In the genomic region with DNA sequence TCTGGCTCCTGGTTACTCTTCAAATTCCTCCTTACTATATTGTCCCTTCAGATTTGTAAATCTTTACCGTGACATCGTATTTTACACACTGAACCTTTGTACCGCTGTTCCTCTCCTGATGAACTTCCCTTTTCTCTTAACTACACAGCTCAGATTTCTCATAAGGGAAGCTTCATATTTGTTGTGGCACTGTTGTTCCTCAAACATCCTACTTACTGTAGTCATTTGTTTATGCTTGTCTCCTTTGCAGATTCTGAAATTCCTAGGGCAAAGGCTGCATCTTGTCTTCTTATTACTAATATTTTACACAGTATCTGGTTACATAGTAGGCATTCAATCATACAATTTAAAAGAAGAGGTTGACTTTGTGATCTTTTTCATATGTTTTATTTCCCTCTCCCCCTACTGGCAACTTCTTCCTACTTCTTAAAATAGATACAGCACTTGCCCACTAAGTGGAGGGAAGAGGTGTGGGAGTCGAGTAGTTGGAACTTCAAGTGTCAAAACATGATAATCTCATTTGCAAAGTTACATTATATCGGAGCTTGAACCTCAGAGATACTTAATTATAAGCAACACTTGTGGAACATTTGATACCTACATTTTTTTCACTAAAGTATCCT, we compare ENCODE assay signal across 10 cellular contexts. TPM values are rescaled to one million over a fixed set of nuclear protein-coding genes. Genes with fewer than 3 reads are reported as not detected.
DNase-seq lines count a peak whose midpoint lies in the region; ATAC-seq and TF ChIP-seq lines count a peak whose summit lies in the region.
"Had no signal": no experiment of that assay in that cellular context is flagged by ENCODE, and none has a peak within 500 bp of the region (broad histone marks: within the 10 kb centered on the region; RNA-seq: fewer than 3 reads in every experiment).

No MANE protein-coding gene starts in this region.

- ATAC-seq in GM21786 (IDR thresholded peaks at IDR 0.05; ENCODE audit: unreplicated experiment), result peak; percentile 27

- H4K20me1 ChIP-seq in SK-N-SH (ENCODE audit: insufficient read depth), result no peaks in the 10 kb centered on the region; the same call in 1 of the 2 replicates

- TF ChIP-seq RAD21 in SK-N-SH (IDR thresholded peaks at IDR 0.05; ENCODE audit: low read length), result no peak

- H3K27me3 ChIP-seq in SK-N-SH (ENCODE audit: insufficient read depth) (no peaks in the 10 kb centered on the region), adrenal gland (no peaks in the 10 kb centered on the region)

- no peak for DNase-seq in AG09319 (ENCODE audit: extremely low read depth, low read depth)
- no peak for DNase-seq in SK-N-SH
- peak; percentile 50 for DNase-seq in iris pigment epithelial cell (ENCODE audit: low read depth)
- DNase-seq in adrenal gland, result no peak
- DNase-seq in NCI-H146 (lab: John Stamatoyannopoulos, UW), result no peak
- no peak for DNase-seq in NCI-H1048 (lab: John Stamatoyannopoulos, UW)
- no peak for DNase-seq in NCI-H2029 (lab: John Stamatoyannopoulos, UW)
- DNase-seq: NCI-H1436 had no signal

- H3K4me1 ChIP-seq in SK-N-SH (ENCODE audit: control insufficient read depth in 1 of 2, insufficient read depth in 2 of 2, low read depth in 1 of 2, low read length in 1 of 2) (peaks cover 0 to 60% of the 10 kb centered on the region in 2 experiments; a peak in 3 of 4 replicates), adrenal gland (replicated peaks in 1 of 2) (peaks cover 0 to 25% of the 10 kb centered on the region in 2 donors)

- H3K36me3 ChIP-seq in SK-N-SH (replicated peaks in 1 of 2; ENCODE audit: control insufficient read depth in 1 of 2, insufficient read depth in 2 of 2, low read length in 1 of 2), result peaks cover 3 to 22% of the 10 kb centered on the region in 2 experiments
- no peaks in the 10 kb centered on the region for H3K36me3 ChIP-seq in adrenal gland (replicated peaks in 1 of 2)
- H3K36me3 ChIP-seq: thoracic aorta had no signal

- intact Hi-C loops in adrenal gland (cut with DNase I), result no loop called here

- peaks cover 36% of the 10 kb centered on the region for H3F3A ChIP-seq in SK-N-SH (replicated peaks; ENCODE audit: insufficient read depth)

- TF ChIP-seq POLR2A in adrenal gland (IDR thresholded peaks at IDR 0.05), result no peak

- 93% methylated on average over 5 of the region's 5 CpGs for WGBS in SK-N-SH (ENCODE audit: low lambda C conversion rate)
- WGBS in adrenal gland, 4 donors, result 72 to 78% (median 77%) methylated on average over 5 of the region's 5 CpGs

- H3K4me3 ChIP-seq in SK-N-SH (ENCODE audit: low read depth in 2 of 2, low read length in 1 of 2) (no peak overlapping the region), adrenal gland (no peak overlapping the region)
- H3K4me3 ChIP-seq: thoracic aorta had no signal

- no peak overlapping the region for H3K4me2 ChIP-seq in SK-N-SH

- no peaks in the 10 kb centered on the region for H3K9me2 ChIP-seq in SK-N-SH

- no peak overlapping the region for H3K9ac ChIP-seq in SK-N-SH

- H3K9me3 ChIP-seq in SK-N-SH (no peaks in the 10 kb centered on the region), adrenal gland (replicated peaks in 1 of 3) (no peaks in the 10 kb centered on the region)
- H3K9me3 ChIP-seq: thoracic aorta had no signal

- no peak overlapping the region for H2AFZ ChIP-seq in SK-N-SH (ENCODE audit: low read depth)

- CTCF ChIA-PET in SK-N-SH (lab: Yijun Ruan, JAX), result no interaction called here

- H3K27ac ChIP-seq in SK-N-SH (ENCODE audit: low read depth in 2 of 2, low read length in 1 of 2) (peak overlapping the region in 1 of 2 experiments; percentile 60; a peak in 2 of 4 replicates), adrenal gland (no peak overlapping the region)
- H3K27ac ChIP-seq: thoracic aorta had no signal

- peak; percentile 3 for TF ChIP-seq CTCF in AG09319 (IDR thresholded peaks at IDR 0.05; ENCODE audit: low read depth, low read length)
- TF ChIP-seq CTCF in SK-N-SH (IDR thresholded peaks at IDR 0.05), result peak; percentile 55
- TF ChIP-seq CTCF in adrenal gland (IDR thresholded peaks at IDR 0.05), result peak in 1 of 6 experiments; percentile 20

- no peak for TF ChIP-seq EP300 in SK-N-SH (IDR thresholded peaks at IDR 0.05; ENCODE audit: borderline replicate concordance in 1 of 2, low read depth in 1 of 2, low read length in 1 of 2)

- POLR2A ChIA-PET in SK-N-SH (lab: Yijun Ruan, JAX), result no interaction called here

- peaks cover 72% of the 10 kb centered on the region for H3K79me2 ChIP-seq in SK-N-SH (ENCODE audit: insufficient read depth)

TF ChIP-seq in SK-N-SH, 30 proteins besides CTCF, POLR2A, EP300 and RAD21:
- TF ChIP-seq YY1 (IDR thresholded peaks at IDR 0.05; ENCODE audit: low read depth) (no peak), FOXM1 (IDR thresholded peaks at IDR 0.05; ENCODE audit: low read depth) (no peak), NFIC (IDR thresholded peaks at IDR 0.05; ENCODE audit: borderline replicate concordance) (no peak), EZH2phosphoT487 (IDR thresholded peaks at IDR 0.05; ENCODE audit: borderline replicate concordance, low read depth) (no peak), SMC3 (IDR thresholded peaks at IDR 0.05; ENCODE audit: low read depth, low read length) (no peak), MEF2A (IDR thresholded peaks at IDR 0.05; ENCODE audit: borderline replicate concordance, low read depth) (no peak), TEAD4 (IDR thresholded peaks at IDR 0.05; ENCODE audit: borderline replicate concordance, insufficient read depth) (no peak), ELF1 (IDR thresholded peaks at IDR 0.05) (no peak), RCOR1 (IDR thresholded peaks at IDR 0.05; ENCODE audit: low read length) (no peak), GABPA (IDR thresholded peaks at IDR 0.05; ENCODE audit: low read depth) (no peak), FOXJ3 (CRISPR knock-in tag; IDR thresholded peaks at IDR 0.05) (no peak), SIN3A (IDR thresholded peaks at IDR 0.05; ENCODE audit: borderline replicate concordance, low read depth, low read length) (no peak)
- TF ChIP-seq, protein P1, sequence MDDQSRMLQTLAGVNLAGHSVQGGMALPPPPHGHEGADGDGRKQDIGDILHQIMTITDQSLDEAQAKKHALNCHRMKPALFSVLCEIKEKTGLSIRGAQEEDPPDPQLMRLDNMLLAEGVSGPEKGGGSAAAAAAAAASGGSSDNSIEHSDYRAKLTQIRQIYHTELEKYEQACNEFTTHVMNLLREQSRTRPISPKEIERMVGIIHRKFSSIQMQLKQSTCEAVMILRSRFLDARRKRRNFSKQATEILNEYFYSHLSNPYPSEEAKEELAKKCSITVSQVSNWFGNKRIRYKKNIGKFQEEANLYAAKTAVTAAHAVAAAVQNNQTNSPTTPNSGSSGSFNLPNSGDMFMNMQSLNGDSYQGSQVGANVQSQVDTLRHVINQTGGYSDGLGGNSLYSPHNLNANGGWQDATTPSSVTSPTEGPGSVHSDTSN (IDR thresholded peaks at IDR 0.05), result no peak
- TF ChIP-seq, protein P2, sequence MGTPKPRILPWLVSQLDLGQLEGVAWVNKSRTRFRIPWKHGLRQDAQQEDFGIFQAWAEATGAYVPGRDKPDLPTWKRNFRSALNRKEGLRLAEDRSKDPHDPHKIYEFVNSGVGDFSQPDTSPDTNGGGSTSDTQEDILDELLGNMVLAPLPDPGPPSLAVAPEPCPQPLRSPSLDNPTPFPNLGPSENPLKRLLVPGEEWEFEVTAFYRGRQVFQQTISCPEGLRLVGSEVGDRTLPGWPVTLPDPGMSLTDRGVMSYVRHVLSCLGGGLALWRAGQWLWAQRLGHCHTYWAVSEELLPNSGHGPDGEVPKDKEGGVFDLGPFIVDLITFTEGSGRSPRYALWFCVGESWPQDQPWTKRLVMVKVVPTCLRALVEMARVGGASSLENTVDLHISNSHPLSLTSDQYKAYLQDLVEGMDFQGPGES (IDR thresholded peaks at IDR 0.05; ENCODE audit: low read depth, low read length), result no peak

RNA-seq across cellular contexts. Expression of a gene that starts 50.0 kb away (rescaled TPM):
- polyA plus RNA-seq in SK-N-SH (2012; rRNA removed), result 3.5 and 5.1 TPM in 2 replicates
- polyA plus RNA-seq in SK-N-SH (2012; cell fraction: cytosol; rRNA removed), result 3.4 and 3.5 TPM in 2 replicates
- 6.2 and 12.3 TPM in 2 replicates for polyA plus RNA-seq in SK-N-SH (2012; cell fraction: nucleus; rRNA removed)
- total RNA-seq in adrenal gland, result 10 to 100 TPM in 6 of 8 donors, 1 to 10 TPM in 2; 7.7 to 26.1 (median 16.6) TPM
- polyA plus RNA-seq in adrenal gland, result 1 to 10 TPM; 3.7 to 6.1 (median 6.0) TPM
